Comparison of ENCODE assay signal across 12 cellular contexts in genomic region chr12:31297572-31298509, GRCh38. TPM values are rescaled to one million over a fixed set of nuclear protein-coding genes. Genes with fewer than 3 reads are reported as not detected.
DNase-seq lines count a peak whose midpoint lies in the region; ATAC-seq, FAIRE-seq and TF ChIP-seq lines count a peak whose summit lies in the region.
"Had no signal": no experiment of that assay in that cellular context is flagged by ENCODE, and none has a peak within 500 bp of the region (broad histone marks: within the 10 kb centered on the region; RNA-seq: fewer than 3 reads in every experiment).

No MANE protein-coding gene starts in this region.

- H2AFZ ChIP-seq in GM23248: no peak overlapping the region
- H2AFZ ChIP-seq: hepatocyte had no signal

- no peak for TF ChIP-seq CTCF in GM12865 (IDR thresholded peaks at IDR 0.05; ENCODE audit: insufficient read depth, low read depth, low read length, missing control alignments)

- peaks cover 16% of the 10 kb centered on the region for H3K79me2 ChIP-seq in GM23248 (ENCODE audit: insufficient read depth)

- in situ Hi-C loops in GM23248 (cut with MboI): no loop called here

- no peaks in the 10 kb centered on the region for H4K20me1 ChIP-seq in GM23248 (ENCODE audit: insufficient read depth)

- H3K4me1 ChIP-seq in GM23248 (ENCODE audit: insufficient read depth): no peaks in the 10 kb centered on the region
- H3K4me1 ChIP-seq: adrenal gland had no signal

- H3F3A ChIP-seq in GM23248 (ENCODE audit: insufficient read depth): no peaks in the 10 kb centered on the region

- DNase-seq in GM12865 (ENCODE audit: low read depth): peak; percentile 55
- DNase-seq in activated naive CD8-positive, alpha-beta T cell treated with anti-CD3 and anti-CD28 coated beads, Interleukin-2, amount 50 U/mL, for 24 hours: no peak
- no peak for DNase-seq in SK-N-DZ (ENCODE audit: low spot score)
- DNase-seq in frontal cortex (ENCODE audit: low spot score in 2 of 2): no peak
- no peak for DNase-seq in NCI-H2081 (lab: John Stamatoyannopoulos, UW)
- no peak for DNase-seq in GM23248
- DNase-seq: adrenal gland, NCI-H1417 treated with DMSO at 0.1 percent for 48 hours had no signal

- H3K36me3 ChIP-seq in GM23248 (ENCODE audit: low read depth): peaks cover 6% of the 10 kb centered on the region; the same call in 1 of the 2 replicates

- 92 to 93% methylated on average over 13 of the region's 13 CpGs for whole genome bisulfite sequencing in GM23248 (ENCODE audit: low coverage in 1 of 2, low lambda C conversion rate in 2 of 2, missing lambda C conversion rate in 2 of 2), 2 experiments

- H3K4me3 Mint-ChIP-seq in activated naive CD8-positive, alpha-beta T cell treated with anti-CD3 and anti-CD28 coated beads, Interleukin-2, amount 50 U/mL, for 24 hours: no peak overlapping the region

- H3K4me3 ChIP-seq in GM12865 (ENCODE audit: low read depth, low read length) (peak overlapping the region; percentile 38), GM23248 (no peak overlapping the region)
- H3K4me3 ChIP-seq: adrenal gland, hepatocyte, skin epidermis had no signal

- FAIRE-seq in frontal cortex (lab: Jason Lieb, UNC): no peak

- H3K27me3 ChIP-seq in GM23248 (replicated peaks; ENCODE audit: insufficient read depth): no peaks in the 10 kb centered on the region
- H3K27me3 ChIP-seq: adrenal gland, hepatocyte had no signal

- H3K9me2 ChIP-seq in GM23248 (ENCODE audit: insufficient read depth): no peaks in the 10 kb centered on the region

- H3K27ac ChIP-seq in GM23248: no peak overlapping the region
- H3K27ac ChIP-seq: adrenal gland, hepatocyte had no signal

- peaks cover 67% of the 10 kb centered on the region for H3K36me3 Mint-ChIP-seq in activated naive CD8-positive, alpha-beta T cell treated with anti-CD3 and anti-CD28 coated beads, Interleukin-2, amount 50 U/mL, for 24 hours (ENCODE audit: low read depth)

- no peaks in the 10 kb centered on the region for H3K9me3 Mint-ChIP-seq in activated naive CD8-positive, alpha-beta T cell treated with anti-CD3 and anti-CD28 coated beads, Interleukin-2, amount 50 U/mL, for 24 hours

- no peaks in the 10 kb centered on the region for H3K9me3 ChIP-seq in GM23248 (ENCODE audit: low read depth)
- H3K9me3 ChIP-seq: adrenal gland had no signal

- no peak overlapping the region for H3K4me2 ChIP-seq in GM23248 (ENCODE audit: unreplicated experiment)
- H3K4me2 ChIP-seq: hepatocyte had no signal

- H3K9ac ChIP-seq in GM23248: no peak overlapping the region

- peaks cover 36% of the 10 kb centered on the region for H3K4me1 Mint-ChIP-seq in activated naive CD8-positive, alpha-beta T cell treated with anti-CD3 and anti-CD28 coated beads, Interleukin-2, amount 50 U/mL, for 24 hours

- ATAC-seq in GM19351 (IDR thresholded peaks at IDR 0.05; ENCODE audit: unreplicated experiment) (peak; percentile 66), HG03060 (IDR thresholded peaks at IDR 0.05; ENCODE audit: low read depth, unreplicated experiment) (peak; percentile 53)
- no peak for ATAC-seq in activated naive CD8-positive, alpha-beta T cell treated with anti-CD3 and anti-CD28 coated beads, Interleukin-2, amount 50 U/mL, for 24 hours

- H3K27ac Mint-ChIP-seq in activated naive CD8-positive, alpha-beta T cell treated with anti-CD3 and anti-CD28 coated beads, Interleukin-2, amount 50 U/mL, for 24 hours: peak overlapping the region; percentile 74

- no peaks in the 10 kb centered on the region for H3K27me3 Mint-ChIP-seq in activated naive CD8-positive, alpha-beta T cell treated with anti-CD3 and anti-CD28 coated beads, Interleukin-2, amount 50 U/mL, for 24 hours

RNA-seq across cellular contexts. Expression of gene SINHCAF, which starts 28.1 kb away (rescaled TPM):
- 243 and 376 TPM in 2 replicates for polyA plus RNA-seq in SK-N-DZ (2014; cell fraction: cytosol; rRNA removed)
- polyA plus RNA-seq in SK-N-DZ (2014; cell fraction: nucleus; rRNA removed): 93.4 and 146 TPM in 2 replicates
- total RNA-seq in frontal cortex: 16.7 TPM
- total RNA-seq in GM23248 (2014; rRNA removed; shearing (Covaris generic)): 8.7 and 10.4 TPM in 2 replicates
- 14.4 and 14.7 TPM in 2 replicates for polyA plus RNA-seq in GM23248 (2016; fragmentation: Nextera tagmentation; extraction: Ambion mirVana)
